ENCODE assay signal across 29 cellular contexts in genomic region chr16:13665876-13666275, GRCh38.
"Had no signal": no experiment of that assay in that cellular context is flagged by ENCODE, and none has a peak within 500 bp of the region (broad histone marks: within the 10 kb centered on the region; RNA-seq: fewer than 3 reads in every experiment).

No MANE protein-coding gene starts in this region.

- H3K4me1 Mint-ChIP-seq: stimulated activated effector memory CD8-positive, alpha-beta T cell treated with anti-CD3 and anti-CD28 coated beads, Interleukin-12 subunit alpha, Interleukin-12 subunit beta, amount 100 ng/mL, for 72 hours; stimulated activated memory B cell treated with anti-CD40 and anti-IgM and Interleukin-4, amounts not matched to agents 10 μg/mL and 1 μg/mL and 100 μg/mL, for 72 hours; stimulated activated naive B cell treated with anti-CD40 and anti-IgM and Interleukin-4, amounts not matched to agents 10 μg/mL and 1 μg/mL and 100 μg/mL, for 72 hours; stimulated activated naive CD8-positive, alpha-beta T cell treated with anti-CD3 and anti-CD28 coated beads, Interleukin-15, amount 100 ng/mL, for 72 hours had no signal

- H3K4me3 Mint-ChIP-seq: stimulated activated effector memory CD8-positive, alpha-beta T cell treated with anti-CD3 and anti-CD28 coated beads, Interleukin-12 subunit alpha, Interleukin-12 subunit beta, amount 100 ng/mL, for 72 hours; stimulated activated memory B cell treated with anti-CD40 and anti-IgM and Interleukin-4, amounts not matched to agents 10 μg/mL and 1 μg/mL and 100 μg/mL, for 72 hours; stimulated activated naive B cell treated with anti-CD40 and anti-IgM and Interleukin-4, amounts not matched to agents 10 μg/mL and 1 μg/mL and 100 μg/mL, for 72 hours; stimulated activated naive CD8-positive, alpha-beta T cell treated with anti-CD3 and anti-CD28 coated beads, Interleukin-15, amount 100 ng/mL, for 72 hours; stimulated activated naive CD8-positive, alpha-beta T cell treated with anti-CD3 and anti-CD28 coated beads, Interleukin-15, Interleukin-2, amounts not matched to agents 100 ng/mL and 50 ng/mL, for 24 hours; type B pancreatic cell had no signal

- H3K27ac Mint-ChIP-seq: stimulated activated effector memory CD8-positive, alpha-beta T cell treated with anti-CD3 and anti-CD28 coated beads, Interleukin-12 subunit alpha, Interleukin-12 subunit beta, amount 100 ng/mL, for 72 hours; stimulated activated memory B cell treated with anti-CD40 and anti-IgM and Interleukin-4, amounts not matched to agents 10 μg/mL and 1 μg/mL and 100 μg/mL, for 72 hours; stimulated activated naive B cell treated with anti-CD40 and anti-IgM and Interleukin-4, amounts not matched to agents 10 μg/mL and 1 μg/mL and 100 μg/mL, for 72 hours; stimulated activated naive CD8-positive, alpha-beta T cell treated with anti-CD3 and anti-CD28 coated beads, Interleukin-15, amount 100 ng/mL, for 72 hours; stimulated activated naive CD8-positive, alpha-beta T cell treated with anti-CD3 and anti-CD28 coated beads, Interleukin-15, Interleukin-2, amounts not matched to agents 100 ng/mL and 50 ng/mL, for 24 hours; type B pancreatic cell had no signal

- H3K27ac ChIP-seq: stomach, suprapubic skin, testis, thoracic aorta, thyroid gland, tibial artery, tibial nerve, transverse colon, upper lobe of left lung, upper lobe of right lung, uterus, vagina had no signal

- FAIRE-seq: urothelium cell line had no signal

- H3K9me3 Mint-ChIP-seq: type B pancreatic cell had no signal

- H3K36me3 ChIP-seq: stomach, suprapubic skin, thoracic aorta, thyroid gland, tibial artery, tibial nerve, transverse colon, upper lobe of left lung, upper lobe of right lung, uterus, vagina had no signal

- H3K27me3 Mint-ChIP-seq: stimulated activated memory B cell treated with anti-CD40 and anti-IgM and Interleukin-4, amounts not matched to agents 10 μg/mL and 1 μg/mL and 100 μg/mL, for 72 hours had no signal

- H3K27me3 ChIP-seq: stomach, suprapubic skin, testis, thyroid gland, tibial artery, tibial nerve, transverse colon, upper lobe of left lung, upper lobe of right lung, uterus, vagina had no signal

- H3K4me3 ChIP-seq: stomach, suprapubic skin, testis, thoracic aorta, thyroid gland, tibial artery, tibial nerve, transverse colon, upper lobe of left lung, upper lobe of right lung, uterus, vagina had no signal

- H3K36me3 Mint-ChIP-seq: stimulated activated effector memory CD8-positive, alpha-beta T cell treated with anti-CD3 and anti-CD28 coated beads, Interleukin-12 subunit alpha, Interleukin-12 subunit beta, amount 100 ng/mL, for 72 hours; stimulated activated memory B cell treated with anti-CD40 and anti-IgM and Interleukin-4, amounts not matched to agents 10 μg/mL and 1 μg/mL and 100 μg/mL, for 72 hours; stimulated activated naive B cell treated with anti-CD40 and anti-IgM and Interleukin-4, amounts not matched to agents 10 μg/mL and 1 μg/mL and 100 μg/mL, for 72 hours; type B pancreatic cell had no signal

- DNase-seq: stimulated activated CD4-positive, alpha-beta T cell treated with anti-CD3 and anti-CD28 coated beads, Interleukin-2, amount 100 ng/mL, for 48 hours; stimulated activated CD4-positive, alpha-beta T cell treated with anti-CD3 and anti-CD28 coated beads, Interleukin-4, amount 100 ng/mL, for 1 hour; stimulated activated CD4-positive, alpha-beta T cell treated with anti-CD3 and anti-CD28 coated beads, Interleukin-4, amount 100 ng/mL, for 24 hours; stimulated activated CD4-positive, alpha-beta T cell treated with anti-CD3 and anti-CD28 coated beads, Interleukin-4, amount 100 ng/mL, for 4 hours; stimulated activated CD8-positive, alpha-beta memory T cell treated with anti-CD3 and anti-CD28 coated beads, Interleukin-4, amount 100 ng/mL, for 48 hours; stimulated activated naive B cell treated with anti-CD40 and anti-IgM and Interleukin-4, amounts not matched to agents 10 μg/mL and 1 μg/mL and 100 μg/mL, for 72 hours; stimulated activated naive CD4-positive, alpha-beta T cell; stimulated activated naive CD4-positive, alpha-beta T cell treated with Interleukin-2 at 50 U/mL for 16 hours; stimulated activated naive CD8-positive, alpha-beta T cell treated with anti-CD3 and anti-CD28 coated beads, Interleukin-15, amount 100 ng/mL, for 72 hours; stimulated activated naive CD8-positive, alpha-beta T cell treated with anti-CD3 and anti-CD28 coated beads, Interleukin-15, Interleukin-2, amounts not matched to agents 100 U/mL and 50 U/mL, for 24 hours; stomach; substantia nigra; testis; thyroid gland; tibial artery; transverse colon; trophoblast cell; upper lobe of left lung; upper lobe of right lung; uterus had no signal

- H3K4me1 ChIP-seq: stomach, suprapubic skin, testis, thyroid gland, tibial artery, tibial nerve, transverse colon, upper lobe of left lung, upper lobe of right lung, uterus, vagina had no signal

- H3K9me3 ChIP-seq: suprapubic skin, testis, thoracic aorta, thyroid gland, transverse colon, upper lobe of left lung, upper lobe of right lung, uterus, vagina had no signal

- ATAC-seq: stimulated activated effector memory CD8-positive, alpha-beta T cell treated with anti-CD3 and anti-CD28 coated beads, Interleukin-12 subunit alpha, Interleukin-12 subunit beta, amount 100 ng/mL, for 72 hours; stimulated activated memory B cell treated with anti-CD40 and anti-IgM and Interleukin-4, amounts not matched to agents 10 μg/mL and 1 μg/mL and 100 μg/mL, for 72 hours; stimulated activated naive B cell treated with anti-CD40 and anti-IgM and Interleukin-4, amounts not matched to agents 10 μg/mL and 1 μg/mL and 100 μg/mL, for 72 hours; stimulated activated naive CD8-positive, alpha-beta T cell treated with anti-CD3 and anti-CD28 coated beads, Interleukin-15, amount 100 ng/mL, for 72 hours; stimulated activated naive CD8-positive, alpha-beta T cell treated with anti-CD3 and anti-CD28 coated beads, Interleukin-15, Interleukin-2, amounts not matched to agents 100 U/mL and 50 U/mL, for 24 hours; upper lobe of right lung had no signal
